In genomic region chr7:121519548-121520521, GRCh38 we compare ENCODE assay signal across 8 cellular contexts.
A peak's percentile ranks its signal among the peaks of the same experiment; 100 is the strongest.
DNase-seq lines count a peak whose midpoint lies in the region; ATAC-seq and TF ChIP-seq lines count a peak whose summit lies in the region.

No MANE protein-coding gene starts in this region.

- no peak overlapping the region for H3K4me3 ChIP-seq in left ventricle myocardium inferior

- intact Hi-C loops in left ventricle myocardium inferior (cut with micrococcal nuclease) = no loop called here

- H3K36me3 ChIP-seq in left ventricle myocardium inferior = no peaks in the 10 kb centered on the region

- peak; percentile 85 for ATAC-seq in GM18498 (IDR thresholded peaks at IDR 0.05; ENCODE audit: unreplicated experiment)
- peak; percentile 95 for ATAC-seq in GM21717 (IDR thresholded peaks at IDR 0.05; ENCODE audit: unreplicated experiment)
- ATAC-seq in HG03571 (IDR thresholded peaks at IDR 0.05; ENCODE audit: unreplicated experiment) = peak; percentile 90
- no peak for ATAC-seq in left lobe of liver

- H3K4me1 ChIP-seq in left ventricle myocardium inferior = no peaks in the 10 kb centered on the region

- peak overlapping the region; percentile 28 for H3K27ac ChIP-seq in left ventricle myocardium inferior (replicated peaks)

- TF ChIP-seq CTCF in left ventricle myocardium inferior (IDR thresholded peaks at IDR 0.05; ENCODE audit: borderline replicate concordance) = no peak

- DNase-seq in left ventricle myocardium inferior = peak; percentile 19
- DNase-seq in NCI-H2107 treated with DMSO at 0.1 percent for 48 hours (lab: John Stamatoyannopoulos, UW; ENCODE audit: unreplicated experiment) = no peak
- DNase-seq in COR-L47 (lab: John Stamatoyannopoulos, UW) = no peak
- no peak for DNase-seq in left lobe of liver (ENCODE audit: low spot score)
- DNase-seq in H4 (ENCODE audit: low spot score) = no peak

- H3K9me3 ChIP-seq in left ventricle myocardium inferior (replicated peaks) = no peaks in the 10 kb centered on the region

- no peaks in the 10 kb centered on the region for H3K27me3 ChIP-seq in left ventricle myocardium inferior (ENCODE audit: low read depth)
